ENCODE assay signal across 1 cellular context in genomic region chr19:4182082-4182926, GRCh38.
TF ChIP-seq lines count a peak whose summit lies in the region.

Gene ANKRD24 (plus strand): TSS chr19:4182689. CDS start chr19:4186426, 3,737 bp downstream.
Gene SIRT6 (minus strand): TSS chr19:4182563. CDS start chr19:4182539, 24 bp downstream.

TF ChIP-seq in WTC11, 78 proteins besides CTCF, POLR2A, EP300 and RAD21 (continued from another document):
- TF ChIP-seq USF1 (CRISPR knock-in tag; IDR thresholded peaks at IDR 0.05), result peak; percentile 36; the same call in 1 of the 2 replicates
- no peak for TF ChIP-seq ZNF121 (CRISPR knock-in tag; IDR thresholded peaks at IDR 0.05)
- peak; percentile 79 for TF ChIP-seq HMGXB4 (CRISPR knock-in tag; IDR thresholded peaks at IDR 0.05)
- no peak; the same call in 1 of the 2 replicates for TF ChIP-seq ZNF423 (CRISPR knock-in tag; IDR thresholded peaks at IDR 0.05)
- TF ChIP-seq ZNF396 (CRISPR knock-in tag; IDR thresholded peaks at IDR 0.05; ENCODE audit: borderline replicate concordance), result no peak
- TF ChIP-seq E2F5 (CRISPR knock-in tag; IDR thresholded peaks at IDR 0.05), result peak; percentile 19; the same call in 1 of the 2 replicates
- TF ChIP-seq TP53 (CRISPR knock-in tag; IDR thresholded peaks at IDR 0.05), result no peak
- no peak for TF ChIP-seq PRDM15 (CRISPR knock-in tag; IDR thresholded peaks at IDR 0.05)
- no peak for TF ChIP-seq IRF2 (CRISPR knock-in tag; IDR thresholded peaks at IDR 0.05; ENCODE audit: borderline replicate concordance, low read depth)
- peak; percentile 94; the same call in 1 of the 2 replicates for TF ChIP-seq ETV6 (CRISPR knock-in tag; IDR thresholded peaks at IDR 0.05)
- peak; percentile 91; the same call in 1 of the 2 replicates for TF ChIP-seq KAT7 (CRISPR knock-in tag; IDR thresholded peaks at IDR 0.05; ENCODE audit: borderline replicate concordance)
- no peak for TF ChIP-seq PRRX2 (CRISPR knock-in tag; IDR thresholded peaks at IDR 0.05)
- no peak for TF ChIP-seq ZMAT4 (CRISPR knock-in tag; IDR thresholded peaks at IDR 0.05)
- TF ChIP-seq JUN (CRISPR knock-in tag; IDR thresholded peaks at IDR 0.05), result no peak
- peak; percentile 38; the same call in 1 of the 2 replicates for TF ChIP-seq TEAD1 (CRISPR knock-in tag; IDR thresholded peaks at IDR 0.05)
- TF ChIP-seq NFYB (CRISPR knock-in tag; conservative IDR thresholded peaks at IDR 0.05; ENCODE audit: low read depth), result no peak
- no peak for TF ChIP-seq CBFB (CRISPR knock-in tag; IDR thresholded peaks at IDR 0.05; ENCODE audit: low read depth)
- TF ChIP-seq E2F1 (CRISPR knock-in tag; IDR thresholded peaks at IDR 0.05), result no peak
- peak; percentile 29; the same call in 1 of the 2 replicates for TF ChIP-seq TCF7 (CRISPR knock-in tag; IDR thresholded peaks at IDR 0.05; ENCODE audit: low read depth)
- TF ChIP-seq E2F4 (CRISPR knock-in tag; IDR thresholded peaks at IDR 0.05; ENCODE audit: borderline replicate concordance, low read depth), result 0 out of 2 replicates have a peak, but pooled peaks have one; percentile 15
- TF ChIP-seq RELA (CRISPR knock-in tag; IDR thresholded peaks at IDR 0.05; ENCODE audit: borderline replicate concordance), result 0 out of 2 replicates have a peak, but pooled peaks have one; percentile 54
- no peak for TF ChIP-seq MLX (CRISPR knock-in tag; IDR thresholded peaks at IDR 0.05)
- TF ChIP-seq MYBL2 (CRISPR knock-in tag; IDR thresholded peaks at IDR 0.05), result peak; percentile 82; the same call in 1 of the 2 replicates
- TF ChIP-seq ATF6 (CRISPR knock-in tag; IDR thresholded peaks at IDR 0.05), result no peak
- peak; percentile 51; the same call in 1 of the 2 replicates for TF ChIP-seq USF2 (CRISPR knock-in tag; IDR thresholded peaks at IDR 0.05)
- TF ChIP-seq ZNF219 (CRISPR knock-in tag; IDR thresholded peaks at IDR 0.05; ENCODE audit: borderline replicate concordance), result no peak
- TF ChIP-seq ZNF138 (CRISPR knock-in tag; conservative IDR thresholded peaks at IDR 0.05), result peak; percentile 24; the same call in 1 of the 2 replicates
- TF ChIP-seq ATF2 (CRISPR knock-in tag; IDR thresholded peaks at IDR 0.05; ENCODE audit: borderline replicate concordance, low read depth), result no peak
- 0 out of 2 replicates have a peak, but pooled peaks have one; percentile 72 for TF ChIP-seq ESRRA (CRISPR knock-in tag; IDR thresholded peaks at IDR 0.05; ENCODE audit: borderline replicate concordance)
- peak; percentile 77; the same call in 1 of the 2 replicates for TF ChIP-seq FOXK1 (CRISPR knock-in tag; IDR thresholded peaks at IDR 0.05)
- TF ChIP-seq NR2C2 (CRISPR knock-in tag; IDR thresholded peaks at IDR 0.05), result no peak
- no peak for TF ChIP-seq ZNF263 (CRISPR knock-in tag; IDR thresholded peaks at IDR 0.05; ENCODE audit: low read depth)
- TF ChIP-seq SOX15 (CRISPR knock-in tag; IDR thresholded peaks at IDR 0.05), result no peak
- no peak for TF ChIP-seq PREB (CRISPR knock-in tag; IDR thresholded peaks at IDR 0.05; ENCODE audit: borderline replicate concordance)
